Comparison of ENCODE assay signal across 1 cellular context in the genomic region with DNA sequence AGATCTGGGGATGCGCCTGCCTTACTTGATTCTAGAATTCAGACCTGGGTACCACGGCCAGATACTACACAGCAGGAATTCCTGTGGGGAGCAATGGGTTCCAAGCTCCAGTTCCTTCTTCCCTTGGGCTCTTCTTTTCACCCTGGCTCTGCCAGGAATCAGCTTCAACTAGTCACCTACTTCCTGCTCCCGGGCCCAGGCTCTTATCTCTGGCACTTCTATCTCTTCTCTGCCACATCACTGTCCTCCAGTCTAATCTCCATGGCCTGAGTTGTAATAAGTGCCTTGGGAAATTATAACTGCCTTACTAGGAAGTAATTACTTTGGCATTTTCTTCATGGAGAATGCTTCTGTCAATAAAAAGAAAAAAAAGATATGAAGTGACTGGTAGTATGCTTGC.
TF ChIP-seq lines count a peak whose summit lies in the region.

No MANE protein-coding gene starts in this region.

TF ChIP-seq in GM23338, 12 proteins besides CTCF, POLR2A, EP300 and RAD21 (continued from another document):
- TF ChIP-seq, protein P1, sequence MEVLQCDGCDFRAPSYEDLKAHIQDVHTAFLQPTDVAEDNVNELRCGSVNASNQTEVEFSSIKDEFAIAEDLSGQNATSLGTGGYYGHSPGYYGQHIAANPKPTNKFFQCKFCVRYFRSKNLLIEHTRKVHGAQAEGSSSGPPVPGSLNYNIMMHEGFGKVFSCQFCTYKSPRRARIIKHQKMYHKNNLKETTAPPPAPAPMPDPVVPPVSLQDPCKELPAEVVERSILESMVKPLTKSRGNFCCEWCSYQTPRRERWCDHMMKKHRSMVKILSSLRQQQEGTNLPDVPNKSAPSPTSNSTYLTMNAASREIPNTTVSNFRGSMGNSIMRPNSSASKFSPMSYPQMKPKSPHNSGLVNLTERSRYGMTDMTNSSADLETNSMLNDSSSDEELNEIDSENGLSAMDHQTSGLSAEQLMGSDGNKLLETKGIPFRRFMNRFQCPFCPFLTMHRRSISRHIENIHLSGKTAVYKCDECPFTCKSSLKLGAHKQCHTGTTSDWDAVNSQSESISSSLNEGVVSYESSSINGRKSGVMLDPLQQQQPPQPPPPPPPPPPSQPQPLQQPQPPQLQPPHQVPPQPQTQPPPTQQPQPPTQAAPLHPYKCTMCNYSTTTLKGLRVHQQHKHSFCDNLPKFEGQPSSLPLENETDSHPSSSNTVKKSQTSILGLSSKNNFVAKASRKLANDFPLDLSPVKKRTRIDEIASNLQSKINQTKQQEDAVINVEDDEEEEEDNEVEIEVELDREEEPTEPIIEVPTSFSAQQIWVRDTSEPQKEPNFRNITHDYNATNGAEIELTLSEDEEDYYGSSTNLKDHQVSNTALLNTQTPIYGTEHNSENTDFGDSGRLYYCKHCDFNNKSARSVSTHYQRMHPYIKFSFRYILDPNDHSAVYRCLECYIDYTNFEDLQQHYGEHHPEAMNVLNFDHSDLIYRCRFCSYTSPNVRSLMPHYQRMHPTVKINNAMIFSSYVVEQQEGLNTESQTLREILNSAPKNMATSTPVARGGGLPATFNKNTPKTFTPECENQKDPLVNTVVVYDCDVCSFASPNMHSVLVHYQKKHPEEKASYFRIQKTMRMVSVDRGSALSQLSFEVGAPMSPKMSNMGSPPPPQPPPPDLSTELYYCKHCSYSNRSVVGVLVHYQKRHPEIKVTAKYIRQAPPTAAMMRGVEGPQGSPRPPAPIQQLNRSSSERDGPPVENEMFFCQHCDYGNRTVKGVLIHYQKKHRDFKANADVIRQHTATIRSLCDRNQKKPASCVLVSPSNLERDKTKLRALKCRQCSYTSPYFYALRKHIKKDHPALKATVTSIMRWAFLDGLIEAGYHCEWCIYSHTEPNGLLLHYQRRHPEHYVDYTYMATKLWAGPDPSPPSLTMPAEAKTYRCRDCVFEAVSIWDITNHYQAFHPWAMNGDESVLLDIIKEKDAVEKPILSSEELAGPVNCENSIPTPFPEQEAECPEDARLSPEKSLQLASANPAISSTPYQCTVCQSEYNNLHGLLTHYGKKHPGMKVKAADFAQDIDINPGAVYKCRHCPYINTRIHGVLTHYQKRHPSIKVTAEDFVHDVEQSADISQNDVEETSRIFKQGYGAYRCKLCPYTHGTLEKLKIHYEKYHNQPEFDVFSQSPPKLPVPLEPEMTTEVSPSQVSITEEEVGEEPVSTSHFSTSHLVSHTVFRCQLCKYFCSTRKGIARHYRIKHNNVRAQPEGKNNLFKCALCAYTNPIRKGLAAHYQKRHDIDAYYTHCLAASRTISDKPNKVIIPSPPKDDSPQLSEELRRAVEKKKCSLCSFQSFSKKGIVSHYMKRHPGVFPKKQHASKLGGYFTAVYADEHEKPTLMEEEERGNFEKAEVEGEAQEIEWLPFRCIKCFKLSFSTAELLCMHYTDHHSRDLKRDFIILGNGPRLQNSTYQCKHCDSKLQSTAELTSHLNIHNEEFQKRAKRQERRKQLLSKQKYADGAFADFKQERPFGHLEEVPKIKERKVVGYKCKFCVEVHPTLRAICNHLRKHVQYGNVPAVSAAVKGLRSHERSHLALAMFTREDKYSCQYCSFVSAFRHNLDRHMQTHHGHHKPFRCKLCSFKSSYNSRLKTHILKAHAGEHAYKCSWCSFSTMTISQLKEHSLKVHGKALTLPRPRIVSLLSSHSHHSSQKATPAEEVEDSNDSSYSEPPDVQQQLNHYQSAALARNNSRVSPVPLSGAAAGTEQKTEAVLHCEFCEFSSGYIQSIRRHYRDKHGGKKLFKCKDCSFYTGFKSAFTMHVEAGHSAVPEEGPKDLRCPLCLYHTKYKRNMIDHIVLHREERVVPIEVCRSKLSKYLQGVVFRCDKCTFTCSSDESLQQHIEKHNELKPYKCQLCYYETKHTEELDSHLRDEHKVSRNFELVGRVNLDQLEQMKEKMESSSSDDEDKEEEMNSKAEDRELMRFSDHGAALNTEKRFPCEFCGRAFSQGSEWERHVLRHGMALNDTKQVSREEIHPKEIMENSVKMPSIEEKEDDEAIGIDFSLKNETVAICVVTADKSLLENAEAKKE (CRISPR knock-in tag; IDR thresholded peaks at IDR 0.05): no peak
- TF ChIP-seq JUNB (IDR thresholded peaks at IDR 0.05; ENCODE audit: unreplicated experiment) (no peak), CREB1 (CRISPR knock-in tag; IDR thresholded peaks at IDR 0.05; ENCODE audit: low read depth) (no peak), ZNF331 (CRISPR knock-in tag; IDR thresholded peaks at IDR 0.05; ENCODE audit: low read depth) (no peak), NANOG (IDR thresholded peaks at IDR 0.05; ENCODE audit: borderline replicate concordance) (no peak), EZH2phosphoT487 (IDR thresholded peaks at IDR 0.05; ENCODE audit: unreplicated experiment) (no peak)
